8 cellular contexts compared by ENCODE assay signal in genomic region chr19:47765522-47766358, GRCh38. TPM values are rescaled to one million over a fixed set of nuclear protein-coding genes. Genes with fewer than 3 reads are reported as not detected.
DNase-seq lines count a peak whose midpoint lies in the region; ATAC-seq and TF ChIP-seq lines count a peak whose summit lies in the region.

No MANE protein-coding gene starts in this region.

- H3K9me3 Mint-ChIP-seq in activated T-cell treated with anti-CD3 and anti-CD28 coated beads, Interleukin-2, amount 50 U/mL, for 24 hours = no peaks in the 10 kb centered on the region

- H3K79me2 ChIP-seq in parathyroid adenoma = no peaks in the 10 kb centered on the region

- H3K4me3 ChIP-seq in fibroblast of villous mesenchyme (ENCODE audit: low read depth, low read length) (no peak overlapping the region), parathyroid adenoma (ENCODE audit: low read depth, low read length) (no peak overlapping the region)

- H3K36me3 ChIP-seq in parathyroid adenoma (ENCODE audit: control insufficient read depth, insufficient read depth, low read length) = no peaks in the 10 kb centered on the region

- no peak overlapping the region for H3K27ac ChIP-seq in parathyroid adenoma

- H2AFZ ChIP-seq in parathyroid adenoma = no peak overlapping the region

- no peak overlapping the region for H3K9ac ChIP-seq in parathyroid adenoma

- no peaks in the 10 kb centered on the region for H3K27me3 Mint-ChIP-seq in activated T-cell treated with anti-CD3 and anti-CD28 coated beads, Interleukin-2, amount 50 U/mL, for 24 hours

- peak; percentile 35 for DNase-seq in activated gamma-delta T cell treated with Interleukin-2 at 50 U/mL for 16 hours
- no peak for DNase-seq in activated gamma-delta T cell (lab: John Stamatoyannopoulos, UW)
- peak; percentile 13 for DNase-seq in NCI-H2107 treated with DMSO at 0.1 percent for 48 hours (lab: John Stamatoyannopoulos, UW; ENCODE audit: unreplicated experiment)
- peak; percentile 67 for DNase-seq in activated T-cell treated with anti-CD3 and anti-CD28 coated beads, Interleukin-2, amount 50 U/mL, for 24 hours
- peak; percentile 56 for DNase-seq in fibroblast of villous mesenchyme (ENCODE audit: low read depth)
- no peak for DNase-seq in activated CD4-positive, CD25-positive, alpha-beta regulatory T cell treated with anti-CD3 and anti-CD28 coated beads, Interleukin-2, amount 50 U/mL, for 72 hours

- H3K4me3 Mint-ChIP-seq in activated T-cell treated with anti-CD3 and anti-CD28 coated beads, Interleukin-2, amount 50 U/mL, for 24 hours = no peak overlapping the region

- ATAC-seq in HG02938 (IDR thresholded peaks at IDR 0.05; ENCODE audit: unreplicated experiment) = no peak

- H3K4me1 Mint-ChIP-seq in activated T-cell treated with anti-CD3 and anti-CD28 coated beads, Interleukin-2, amount 50 U/mL, for 24 hours (ENCODE audit: low read depth) = peaks cover 6% of the 10 kb centered on the region

- no peaks in the 10 kb centered on the region for H3K36me3 Mint-ChIP-seq in activated T-cell treated with anti-CD3 and anti-CD28 coated beads, Interleukin-2, amount 50 U/mL, for 24 hours (ENCODE audit: low read depth)

- H3K27me3 ChIP-seq in parathyroid adenoma (ENCODE audit: control insufficient read depth, insufficient read depth, low read length) = no peaks in the 10 kb centered on the region

- H3K4me2 ChIP-seq in parathyroid adenoma (ENCODE audit: low read length) = no peak overlapping the region

- H3K4me1 ChIP-seq in parathyroid adenoma = no peaks in the 10 kb centered on the region

- H3K27ac Mint-ChIP-seq in activated T-cell treated with anti-CD3 and anti-CD28 coated beads, Interleukin-2, amount 50 U/mL, for 24 hours = peak overlapping the region; percentile 4

- TF ChIP-seq CTCF in fibroblast of villous mesenchyme (IDR thresholded peaks at IDR 0.05; ENCODE audit: insufficient read depth, low read depth, low read length) (peak; percentile 87), parathyroid adenoma (IDR thresholded peaks at IDR 0.05) (peak; percentile 81)

- H3K9me3 ChIP-seq in parathyroid adenoma (ENCODE audit: control insufficient read depth, low read length) = no peaks in the 10 kb centered on the region

RNA-seq across cellular contexts. Expression of gene SELENOW, which starts 12.8 kb away (rescaled TPM):
- 287 and 328 TPM in 2 replicates for total RNA-seq in fibroblast of villous mesenchyme

RNA-seq across cellular contexts. Expression of gene NOP53, which starts 20.4 kb away (rescaled TPM):
- total RNA-seq in fibroblast of villous mesenchyme = 35.0 and 49.0 TPM in 2 replicates

RNA-seq across cellular contexts. Expression of gene TPRX1, which starts 38.6 kb away (rescaled TPM):
- not detected in 2 replicates for total RNA-seq in fibroblast of villous mesenchyme

RNA-seq across cellular contexts. Expression of gene EHD2, which starts 52.5 kb away (rescaled TPM):
- total RNA-seq in fibroblast of villous mesenchyme = 144 and 166 TPM in 2 replicates

RNA-seq across cellular contexts. Expression of gene CRX, which starts 56.0 kb away (rescaled TPM):
- total RNA-seq in fibroblast of villous mesenchyme = not detected in 2 replicates

Comparison
In these comparisons a context has a peak if more than half of its experiments do, and no peak if none do; other contexts are left out.
1. DNase-seq: peak in activated gamma-delta T cell treated with Interleukin-2 at 50 U/mL for 16 hours (single experiment), NCI-H2107 treated with DMSO at 0.1 percent for 48 hours (single experiment), activated T-cell treated with anti-CD3 and anti-CD28 coated beads, Interleukin-2, amount 50 U/mL, for 24 hours (single experiment) and fibroblast of villous mesenchyme (single experiment); none in activated gamma-delta T cell (single experiment) and activated CD4-positive, CD25-positive, alpha-beta regulatory T cell treated with anti-CD3 and anti-CD28 coated beads, Interleukin-2, amount 50 U/mL, for 72 hours (single experiment).